ENCODE assay signal across 1 cellular context in genomic region chr12:92144631-92145480, GRCh38.
A peak's percentile ranks its signal among the peaks of the same experiment; 100 is the strongest.
TF ChIP-seq lines count a peak whose summit lies in the region.

No MANE protein-coding gene starts in this region.

TF ChIP-seq in K562, 482 proteins besides CTCF, POLR2A, EP300 and RAD21 (continued from another document):
- TF ChIP-seq HOXB6 (CRISPR knock-in tag; IDR thresholded peaks at IDR 0.05; ENCODE audit: borderline replicate concordance) (no peak), NCOA6 (IDR thresholded peaks at IDR 0.05) (no peak; the same call in 1 of the 2 replicates), SMARCA5 (IDR thresholded peaks at IDR 0.05) (no peak), ZNF274 (IDR thresholded peaks at IDR 0.05; ENCODE audit: borderline replicate concordance, low read depth, low read length) (no peak), NRF1 (conservative IDR thresholded peaks at IDR 0.05 in 1 of 2, IDR thresholded peaks at IDR 0.05 in 1 of 2) (peak; percentile 23 to 44; a peak in 2 of 4 replicates), TSHZ1 (CRISPR knock-in tag; IDR thresholded peaks at IDR 0.05) (no peak), TFAP4 (CRISPR knock-in tag; IDR thresholded peaks at IDR 0.05; ENCODE audit: borderline replicate concordance) (no peak; the same call in 1 of the 2 replicates), PHF20 (IDR thresholded peaks at IDR 0.05; ENCODE audit: partially characterized antibody) (no peak), NR3C1 (CRISPR knock-in tag; IDR thresholded peaks at IDR 0.05) (no peak), HDGF (IDR thresholded peaks at IDR 0.05) (no peak), KAT2B (IDR thresholded peaks at IDR 0.05; ENCODE audit: low read depth, low read length) (no peak), SAFB (IDR thresholded peaks at IDR 0.05; ENCODE audit: borderline replicate concordance, low read depth, low read length) (no peak), DMBX1 (CRISPR knock-in tag; IDR thresholded peaks at IDR 0.05; ENCODE audit: borderline replicate concordance) (no peak)
